Comparison of ENCODE assay signal across 8 cellular contexts in genomic region chr12:24705741-24706358, GRCh38.
A peak's percentile ranks its signal among the peaks of the same experiment; 100 is the strongest.
DNase-seq lines count a peak whose midpoint lies in the region; ATAC-seq lines count a peak whose summit lies in the region.

No MANE protein-coding gene starts in this region.

- H3K9me3 Mint-ChIP-seq in IgD-negative memory B cell (no peaks in the 10 kb centered on the region), memory B cell (no peaks in the 10 kb centered on the region)

- peak in 1 of 2 donors; percentile 49 for DNase-seq in memory B cell (ENCODE audit: low spot score in 2 of 2)
- DNase-seq in NCI-H524 (lab: John Stamatoyannopoulos, UW) = no peak
- DNase-seq in COR-L47 (lab: John Stamatoyannopoulos, UW) = no peak
- DNase-seq in ecto neural progenitor cell (ENCODE audit: low spot score) = no peak
- no peak for DNase-seq in nucleus accumbens (lab: John Stamatoyannopoulos, UW)

- ATAC-seq in GM18867 (IDR thresholded peaks at IDR 0.05; ENCODE audit: unreplicated experiment) (peak; percentile 99), GM21737 (IDR thresholded peaks at IDR 0.05; ENCODE audit: unreplicated experiment) (peak; percentile 99), memory B cell (ENCODE audit: low read depth) (peak; percentile 98)

- H3K27me3 Mint-ChIP-seq in IgD-negative memory B cell = no peaks in the 10 kb centered on the region
- H3K27me3 Mint-ChIP-seq in memory B cell = no peaks in the 10 kb centered on the region

- H3K36me3 Mint-ChIP-seq in IgD-negative memory B cell (no peaks in the 10 kb centered on the region), memory B cell (no peaks in the 10 kb centered on the region)

- H3K4me1 Mint-ChIP-seq in IgD-negative memory B cell = peaks cover 7 to 18% (median 13%) of the 10 kb centered on the region in 3 donors
- H3K4me1 Mint-ChIP-seq in memory B cell = peaks cover 10% of the 10 kb centered on the region

- peak overlapping the region in 2 of 3 donors; percentile 5 to 92 for H3K27ac Mint-ChIP-seq in IgD-negative memory B cell
- H3K27ac Mint-ChIP-seq in memory B cell = peak overlapping the region; percentile 22

- peak overlapping the region in 2 of 4 donors; percentile 0 to 9 for H3K4me3 Mint-ChIP-seq in IgD-negative memory B cell
- no peak overlapping the region for H3K4me3 Mint-ChIP-seq in memory B cell
